In the genomic region with DNA sequence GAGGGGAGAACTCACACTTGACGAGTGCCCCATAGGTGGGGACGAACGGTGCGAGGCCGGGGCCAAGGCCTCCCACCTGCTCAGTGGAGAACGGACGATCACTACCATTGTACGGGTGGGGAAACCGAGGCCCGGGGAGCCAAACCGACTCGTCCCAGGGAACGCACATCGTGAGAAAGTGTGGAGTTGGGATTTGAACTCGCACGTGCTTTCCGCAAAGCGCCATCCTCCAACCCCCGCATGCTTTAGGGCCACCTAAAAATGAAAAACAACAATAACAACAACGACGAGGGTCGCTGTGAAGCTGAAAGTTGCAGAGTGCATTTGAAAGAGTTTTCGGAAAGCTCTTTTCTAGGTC, we compare ENCODE assay signal across 8 cellular contexts. TPM values are rescaled to one million over a fixed set of nuclear protein-coding genes. Genes with fewer than 3 reads are reported as not detected.
DNase-seq lines count a peak whose midpoint lies in the region; ATAC-seq, FAIRE-seq and TF ChIP-seq lines count a peak whose summit lies in the region.

No MANE protein-coding gene starts in this region.

- no peak for FAIRE-seq in pancreas (lab: Jason Lieb, UNC)

- H3K4me3 ChIP-seq in SU-DHL-6 (ENCODE audit: insufficient read depth, low read length, poor library complexity, severe bottlenecking) (peak overlapping the region; percentile 65), esophagus muscularis mucosa (peak overlapping the region; percentile 88 to 99 (median 95)), pancreas (peak overlapping the region; percentile 62 to 95 (median 87))

- no peaks in the 10 kb centered on the region for H3K36me3 ChIP-seq in ES-I3 (ENCODE audit: insufficient read depth, low read length)
- H3K36me3 ChIP-seq in SU-DHL-6 (ENCODE audit: low read length), result peaks cover 11% of the 10 kb centered on the region
- H3K36me3 ChIP-seq in esophagus muscularis mucosa, result peaks cover 0 to 15% (median 10%) of the 10 kb centered on the region in 4 donors
- H3K36me3 ChIP-seq in pancreas, result no peaks in the 10 kb centered on the region

- peaks cover 53% of the 10 kb centered on the region for H3F3A ChIP-seq in SU-DHL-6 (ENCODE audit: insufficient read depth)

- WGBS in esophagus muscularis mucosa, result under 1% methylated on average over 21 of the region's 23 CpGs
- WGBS in pancreas, 2 donors, result 1% methylated on average over 23 of the region's 23 CpGs

- H3K27me3 ChIP-seq in SU-DHL-6 (ENCODE audit: low read length) (no peaks in the 10 kb centered on the region), esophagus muscularis mucosa (no peaks in the 10 kb centered on the region), pancreas (no peaks in the 10 kb centered on the region)

- H4K20me1 ChIP-seq in SU-DHL-6 (ENCODE audit: low read depth, low read length), result no peaks in the 10 kb centered on the region

- DNase-seq in esophagus muscularis mucosa (ENCODE audit: extremely low spot score), result no peak
- DNase-seq in pancreas, result no peak
- DNase-seq in mucosa of gallbladder (ENCODE audit: low spot score), result no peak
- DNase-seq in KBM-7, result no peak

- H3K9ac ChIP-seq in ES-I3 (ENCODE audit: low read depth, low read length) (peak overlapping the region; percentile 97), SU-DHL-6 (ENCODE audit: low read length) (peak overlapping the region; percentile 89)

- H3K9me3 ChIP-seq in ES-I3 (ENCODE audit: control insufficient read depth, insufficient read depth, low read length), result no peaks in the 10 kb centered on the region
- H3K9me3 ChIP-seq in SU-DHL-6 (ENCODE audit: insufficient read depth, low read length), result no peaks in the 10 kb centered on the region
- no peaks in the 10 kb centered on the region for H3K9me3 ChIP-seq in esophagus muscularis mucosa
- H3K9me3 ChIP-seq in pancreas, result no peaks in the 10 kb centered on the region

- no peaks in the 10 kb centered on the region for H3K9me2 ChIP-seq in SU-DHL-6 (replicated peaks; ENCODE audit: insufficient read depth, low read length)

- no peak for TF ChIP-seq CTCF in SU-DHL-6 (IDR thresholded peaks at IDR 0.05; ENCODE audit: insufficient read depth, low read length, poor library complexity, severe bottlenecking)
- no peak for TF ChIP-seq CTCF in esophagus muscularis mucosa (IDR thresholded peaks at IDR 0.05)
- no peak for TF ChIP-seq CTCF in pancreas (IDR thresholded peaks at IDR 0.05)

- peak overlapping the region; percentile 100 for H3K27ac ChIP-seq in SU-DHL-6 (ENCODE audit: low read depth, low read length)
- peak overlapping the region; percentile 81 to 92 (median 88) for H3K27ac ChIP-seq in esophagus muscularis mucosa (replicated peaks in 1 of 4)
- H3K27ac ChIP-seq in pancreas, result peak overlapping the region; percentile 48 to 76 (median 64)

- ATAC-seq in pancreas (peak in 1 of 4 donors; percentile 2), GM21786 (IDR thresholded peaks at IDR 0.05; ENCODE audit: unreplicated experiment) (no peak), GM18517 (IDR thresholded peaks at IDR 0.05; ENCODE audit: unreplicated experiment) (no peak)

- no peak for TF ChIP-seq POLR2A in esophagus muscularis mucosa (IDR thresholded peaks at IDR 0.05; ENCODE audit: low read depth)

- intact Hi-C loops in esophagus muscularis mucosa (cut with DNase I) (no loop called here), pancreas (cut with DNase I) (no loop called here)

- H3K4me1 ChIP-seq in ES-I3 (ENCODE audit: insufficient read depth, low read length), result peaks cover 9% of the 10 kb centered on the region
- H3K4me1 ChIP-seq in esophagus muscularis mucosa, result peaks cover 39 to 56% (median 50%) of the 10 kb centered on the region in 4 donors
- H3K4me1 ChIP-seq in pancreas, result peaks cover 10 to 21% (median 13%) of the 10 kb centered on the region in 3 donors

- peaks cover 57% of the 10 kb centered on the region for H3K79me2 ChIP-seq in SU-DHL-6 (ENCODE audit: insufficient read depth, low read length)

- peak overlapping the region; percentile 68 for H3K4me2 ChIP-seq in SU-DHL-6 (ENCODE audit: low read depth, low read length, poor library complexity, severe bottlenecking)

- no peak for TF ChIP-seq EP300 in esophagus muscularis mucosa (IDR thresholded peaks at IDR 0.05)

- no peak overlapping the region for H2AFZ ChIP-seq in SU-DHL-6 (ENCODE audit: low read depth, low read length, severe bottlenecking)

- in situ Hi-C loops in KBM-7 (cut with MboI; ENCODE audit: low pct_unique_long_range_greater_than_20kb, low sequenced_read_pairs), result no loop called here

RNA-seq across cellular contexts. Expression of gene ARHGEF1, which starts 0.5 kb away (rescaled TPM):
- total RNA-seq in esophagus muscularis mucosa, result 10 to 100 TPM; 54.5 to 71.8 (median 59.7) TPM
- total RNA-seq in pancreas, result 10 to 100 TPM; 26.3 to 65.6 (median 37.0) TPM
- 100 to 1,000 TPM; 139 to 179 TPM for polyA plus RNA-seq in pancreas
- 115 TPM for total RNA-seq in mucosa of gallbladder

RNA-seq across cellular contexts. Expression of gene CD79A, which starts 6.4 kb away (rescaled TPM):
- total RNA-seq in esophagus muscularis mucosa (1 to 10 TPM in 1 of 4 donors, under 1 TPM in 1, not detected in 2; 0.71 to 2.2 TPM), pancreas (under 1 TPM in 5 of 6 donors, not detected in 1; 0.16 to 1.00 (median 0.31) TPM), mucosa of gallbladder (0.32 TPM)
- polyA plus RNA-seq in pancreas, result under 1 TPM; 0.11 to 0.23 TPM

RNA-seq across cellular contexts. Expression of gene RPS19, which starts 23.4 kb away (rescaled TPM):
- 1,000 to 10,000 TPM in 3 of 4 donors, 100 to 1,000 TPM in 1; 893 to 1,378 (median 1,179) TPM for total RNA-seq in esophagus muscularis mucosa
- total RNA-seq in pancreas, result 1,000 to 10,000 TPM in 5 of 6 donors, 100 to 1,000 TPM in 1; 939 to 1,697 (median 1,289) TPM
- 1,000 to 10,000 TPM; 1,099 to 2,267 TPM for polyA plus RNA-seq in pancreas
- 1,211 TPM for total RNA-seq in mucosa of gallbladder

RNA-seq across cellular contexts. Expression of gene DMRTC2, which starts 38.6 kb away (rescaled TPM):
- not detected for total RNA-seq in esophagus muscularis mucosa
- total RNA-seq in pancreas, result not detected
- not detected for polyA plus RNA-seq in pancreas
- not detected for total RNA-seq in mucosa of gallbladder

RNA-seq across cellular contexts. Expression of gene LYPD4, which starts 39.0 kb away (rescaled TPM):
- total RNA-seq in esophagus muscularis mucosa (not detected), pancreas (not detected), mucosa of gallbladder (not detected)
- not detected for polyA plus RNA-seq in pancreas
